10 cellular contexts compared by ENCODE assay signal in the genomic region with DNA sequence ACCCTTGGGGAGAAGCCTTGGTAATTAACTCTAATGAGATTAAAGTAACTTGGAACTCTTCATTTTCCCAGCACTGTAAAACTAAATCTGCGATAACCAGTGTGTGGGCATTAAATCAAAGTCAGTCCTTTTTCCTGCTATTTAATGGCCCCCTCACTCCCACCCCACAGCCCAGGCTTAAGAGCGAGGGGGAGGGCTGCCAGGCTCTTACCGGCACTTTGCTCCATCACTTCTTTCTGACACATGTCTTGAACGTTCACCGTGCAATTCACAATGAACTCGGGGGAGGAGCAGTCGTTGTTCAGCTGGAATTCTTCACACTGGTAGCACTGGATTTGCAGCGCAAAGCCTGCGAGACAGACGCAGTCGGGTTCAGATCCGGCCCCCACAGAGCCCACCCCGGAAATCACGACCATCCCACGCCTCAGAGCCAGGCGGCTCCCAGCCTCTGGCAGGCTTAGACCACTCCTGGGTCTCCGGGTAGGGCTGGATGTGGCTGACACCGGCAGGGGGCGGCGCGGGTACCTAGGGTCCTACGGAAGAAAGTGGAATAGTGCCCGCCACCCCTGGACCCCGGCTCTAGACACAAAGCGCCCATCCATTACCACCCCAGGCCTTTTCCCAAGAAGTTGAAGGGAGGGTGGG. TPM values are rescaled to one million over a fixed set of nuclear protein-coding genes. Genes with fewer than 3 reads are reported as not detected.
DNase-seq lines count a peak whose midpoint lies in the region; ATAC-seq and TF ChIP-seq lines count a peak whose summit lies in the region.
"Had no signal": no experiment of that assay in that cellular context is flagged by ENCODE, and none has a peak within 500 bp of the region (broad histone marks: within the 10 kb centered on the region; RNA-seq: fewer than 3 reads in every experiment).

No MANE protein-coding gene starts in this region.

- H3K9me3 ChIP-seq in iPS-15b (ENCODE audit: control insufficient read depth, insufficient read depth, low read length) (no peaks in the 10 kb centered on the region), tibial nerve (no peaks in the 10 kb centered on the region), Karpas-422 (ENCODE audit: low read length) (no peaks in the 10 kb centered on the region)
- H3K9me3 ChIP-seq: BE2C, MG63 had no signal

- TF ChIP-seq POLR2A in tibial nerve (IDR thresholded peaks at IDR 0.05), result no peak

- H3K27ac ChIP-seq in tibial nerve, result no peak overlapping the region
- no peak overlapping the region for H3K27ac ChIP-seq in Karpas-422 (ENCODE audit: low read length)

- no peaks in the 10 kb centered on the region for H3K9me2 ChIP-seq in Karpas-422 (replicated peaks; ENCODE audit: insufficient read depth, low read length)

- no peak for ATAC-seq in GM21529 (IDR thresholded peaks at IDR 0.05; ENCODE audit: unreplicated experiment)

- H2AFZ ChIP-seq in Karpas-422 (ENCODE audit: low read length), result no peak overlapping the region

- peak in 1 of 5 experiments; percentile 18 for TF ChIP-seq CTCF in tibial nerve (IDR thresholded peaks at IDR 0.05)

- H3K79me2 ChIP-seq in Karpas-422 (ENCODE audit: low read length), result no peaks in the 10 kb centered on the region

- peak overlapping the region; percentile 73 for H3K4me3 ChIP-seq in iPS-15b (ENCODE audit: low read depth, low read length)
- H3K4me3 ChIP-seq in tibial nerve, result peak overlapping the region in 3 of 4 donors; percentile 9 to 60 (median 36)
- no peak overlapping the region for H3K4me3 ChIP-seq in Karpas-422 (ENCODE audit: low read length)
- H3K4me3 ChIP-seq: MG63 had no signal

- 13 to 23% methylated on average over 9 to 22 of the region's 25 CpGs for WGBS in tibial nerve, 2 donors

- H4K20me1 ChIP-seq in Karpas-422 (ENCODE audit: insufficient read depth, low read depth, low read length), result no peaks in the 10 kb centered on the region

- peaks cover 52% of the 10 kb centered on the region for H3K27me3 ChIP-seq in iPS-15b (ENCODE audit: control insufficient read depth, insufficient read depth, low read length)
- peaks cover 3 to 33% of the 10 kb centered on the region in 2 donors for H3K27me3 ChIP-seq in tibial nerve
- H3K27me3 ChIP-seq in Karpas-422 (ENCODE audit: low read length), result no peaks in the 10 kb centered on the region

- no peaks in the 10 kb centered on the region for H3K36me3 ChIP-seq in iPS-15b (ENCODE audit: control insufficient read depth, insufficient read depth, low read length)
- H3K36me3 ChIP-seq in tibial nerve, result no peaks in the 10 kb centered on the region
- no peaks in the 10 kb centered on the region for H3K36me3 ChIP-seq in Karpas-422 (ENCODE audit: insufficient read depth, low read length)
- H3K36me3 ChIP-seq: BE2C, MG63 had no signal

- DNase-seq in SHP77 (lab: John Stamatoyannopoulos, UW) (peak; percentile 38 to 60), SHP77 treated with DMSO at 0.1 percent for 48 hours (lab: John Stamatoyannopoulos, UW) (no peak), T1000 (lab: John Stamatoyannopoulos, UW) (peak; percentile 14), tibial nerve (ENCODE audit: low spot score in 2 of 2) (no peak), NOMO-1 treated with DMSO at 0.1 percent for 48 hours (lab: John Stamatoyannopoulos, UW; ENCODE audit: unreplicated experiment) (no peak), Karpas-422 (no peak)
- DNase-seq: BE2C, MG63 had no signal

- no peak overlapping the region for H3K4me2 ChIP-seq in Karpas-422 (ENCODE audit: low read depth, low read length, poor library complexity, severe bottlenecking)

- TF ChIP-seq EP300 in tibial nerve (IDR thresholded peaks at IDR 0.05), result no peak

- no peaks in the 10 kb centered on the region for H3K4me1 ChIP-seq in iPS-15b (ENCODE audit: control insufficient read depth, insufficient read depth, low read length)
- H3K4me1 ChIP-seq in tibial nerve, result peaks cover 0 to 38% (median 20%) of the 10 kb centered on the region in 4 donors
- H3K4me1 ChIP-seq in Karpas-422 (ENCODE audit: low read length), result no peaks in the 10 kb centered on the region
- H3K4me1 ChIP-seq: BE2C had no signal

- H3K9ac ChIP-seq in iPS-15b (ENCODE audit: low read depth, low read length), result no peak overlapping the region
- no peak overlapping the region for H3K9ac ChIP-seq in Karpas-422 (ENCODE audit: low read length)

RNA-seq across cellular contexts. Expression of a gene that starts 1.7 kb away (rescaled TPM):
- 1 to 10 TPM in 3 of 4 donors, under 1 TPM in 1; 0.22 to 7.5 (median 2.6) TPM for total RNA-seq in tibial nerve
- 0.29 TPM in 1 of 2 replicates, not detected in the other for total RNA-seq in Karpas-422 (2014; rRNA removed; shearing (Covaris generic); ENCODE audit: low replicate concordance)

Comparison
In these comparisons a context has a peak if more than half of its experiments do, and no peak if none do; other contexts are left out.
1. DNase-seq: peak in SHP77 (2 of 2) and T1000 (single experiment); none in SHP77 treated with DMSO at 0.1 percent for 48 hours (single experiment), tibial nerve (0 of 2), NOMO-1 treated with DMSO at 0.1 percent for 48 hours (single experiment) and Karpas-422 (single experiment).